ENCODE assay signal across 17 cellular contexts in the genomic region with DNA sequence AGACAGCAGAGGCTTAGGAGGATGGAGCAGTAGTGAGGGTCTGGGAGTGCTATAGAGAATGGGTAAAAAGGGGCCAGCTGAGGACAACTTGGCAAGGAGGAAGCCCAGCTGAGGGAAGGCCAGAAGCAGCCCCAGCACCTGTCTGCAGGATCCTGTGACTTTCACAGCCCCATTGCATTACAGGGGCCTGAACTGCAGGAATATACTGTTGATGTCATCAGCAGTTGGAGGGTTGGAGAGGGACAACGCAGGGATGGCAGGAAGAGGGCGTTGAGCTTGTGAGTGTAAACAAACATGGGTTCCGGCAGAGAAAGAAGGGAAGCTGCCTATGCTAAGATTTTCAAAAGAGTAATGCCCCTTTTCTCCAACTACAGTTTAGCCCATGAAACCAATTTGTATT.
"Had no signal": no experiment of that assay in that cellular context is flagged by ENCODE, and none has a peak within 500 bp of the region (broad histone marks: within the 10 kb centered on the region; RNA-seq: fewer than 3 reads in every experiment).

No MANE protein-coding gene starts in this region.

- H3K27ac Mint-ChIP-seq: activated naive CD4-positive, alpha-beta T cell treated with anti-CD3 and anti-CD28 coated beads, Interleukin-2, amount 50 U/mL, for 24 hours; activated T-cell treated with anti-CD3 and anti-CD28 coated beads, Interleukin-2, amount 50 U/mL, for 24 hours; natural killer cell treated with Interleukin-12 subunit alpha and Interleukin-12 subunit beta and Interleukin-15 and Interleukin-18, amount 100 ng/mL, for 72 hours; stimulated activated naive B cell treated with anti-CD40 and anti-IgM and Interleukin-4, amounts not matched to agents 10 μg/mL and 1 μg/mL and 100 μg/mL, for 72 hours had no signal

- DNase-seq: activated effector memory CD4-positive, alpha-beta T cell treated with Interleukin-2 at 50 U/mL for 16 hours; activated T-cell treated with anti-CD3 and anti-CD28 coated beads, Interleukin-2, amount 50 U/mL, for 24 hours; central memory CD4-positive, alpha-beta T cell; cortex of kidney; effector memory CD4-positive, alpha-beta T cell; nucleus accumbens; right cardiac atrium; spleen; stimulated activated CD4-positive, alpha-beta T cell treated with anti-CD3 and anti-CD28 coated beads, Interleukin-2, amount 100 ng/mL, for 24 hours; stimulated activated naive B cell treated with anti-CD40 and anti-IgM and Interleukin-4, amounts not matched to agents 10 μg/mL and 1 μg/mL and 100 μg/mL, for 72 hours had no signal

- H3K27me3 ChIP-seq: gastroesophageal sphincter, spleen, tibial nerve had no signal

- H3K27ac ChIP-seq: epithelial cell of prostate, gastroesophageal sphincter, spleen, tibial nerve had no signal

- ATAC-seq: activated CD4-positive, CD25-positive, alpha-beta regulatory T cell treated with anti-CD3 and anti-CD28 coated beads, Interleukin-2, amount 50 U/mL, for 24 hours; gastroesophageal sphincter; natural killer cell treated with Interleukin-12 subunit alpha and Interleukin-12 subunit beta and Interleukin-15 and Interleukin-18, amount 100 ng/mL, for 72 hours; stimulated activated naive B cell treated with anti-CD40 and anti-IgM and Interleukin-4, amounts not matched to agents 10 μg/mL and 1 μg/mL and 100 μg/mL, for 72 hours had no signal

- H3K4me1 Mint-ChIP-seq: activated naive CD4-positive, alpha-beta T cell treated with anti-CD3 and anti-CD28 coated beads, Interleukin-2, amount 50 U/mL, for 24 hours; stimulated activated naive B cell treated with anti-CD40 and anti-IgM and Interleukin-4, amounts not matched to agents 10 μg/mL and 1 μg/mL and 100 μg/mL, for 72 hours had no signal

- H3K4me3 ChIP-seq: gastroesophageal sphincter, lung, spleen, tibial nerve had no signal

- H3K36me3 Mint-ChIP-seq: natural killer cell treated with Interleukin-12 subunit alpha and Interleukin-12 subunit beta and Interleukin-15 and Interleukin-18, amount 100 ng/mL, for 72 hours had no signal

- H3K27me3 Mint-ChIP-seq: activated naive CD4-positive, alpha-beta T cell treated with anti-CD3 and anti-CD28 coated beads, Interleukin-2, amount 50 U/mL, for 24 hours; activated T-cell treated with anti-CD3 and anti-CD28 coated beads, Interleukin-2, amount 50 U/mL, for 24 hours; natural killer cell treated with Interleukin-12 subunit alpha and Interleukin-12 subunit beta and Interleukin-15 and Interleukin-18, amount 100 ng/mL, for 72 hours; stimulated activated naive B cell treated with anti-CD40 and anti-IgM and Interleukin-4, amounts not matched to agents 10 μg/mL and 1 μg/mL and 100 μg/mL, for 72 hours had no signal

- H3K9me3 ChIP-seq: gastroesophageal sphincter, spleen, tibial nerve had no signal

- H3K36me3 ChIP-seq: gastroesophageal sphincter, spleen, tibial nerve had no signal

- H3K9me3 Mint-ChIP-seq: activated naive CD4-positive, alpha-beta T cell treated with anti-CD3 and anti-CD28 coated beads, Interleukin-2, amount 50 U/mL, for 24 hours; activated T-cell treated with anti-CD3 and anti-CD28 coated beads, Interleukin-2, amount 50 U/mL, for 24 hours; natural killer cell treated with Interleukin-12 subunit alpha and Interleukin-12 subunit beta and Interleukin-15 and Interleukin-18, amount 100 ng/mL, for 72 hours; stimulated activated naive B cell treated with anti-CD40 and anti-IgM and Interleukin-4, amounts not matched to agents 10 μg/mL and 1 μg/mL and 100 μg/mL, for 72 hours had no signal

- H3K4me3 Mint-ChIP-seq: activated naive CD4-positive, alpha-beta T cell treated with anti-CD3 and anti-CD28 coated beads, Interleukin-2, amount 50 U/mL, for 24 hours; activated T-cell treated with anti-CD3 and anti-CD28 coated beads, Interleukin-2, amount 50 U/mL, for 24 hours; natural killer cell treated with Interleukin-12 subunit alpha and Interleukin-12 subunit beta and Interleukin-15 and Interleukin-18, amount 100 ng/mL, for 72 hours; stimulated activated naive B cell treated with anti-CD40 and anti-IgM and Interleukin-4, amounts not matched to agents 10 μg/mL and 1 μg/mL and 100 μg/mL, for 72 hours had no signal
